In genomic region chr12:49060237-49061156, GRCh38 we compare ENCODE assay signal across 8 cellular contexts. TPM values are rescaled to one million over a fixed set of nuclear protein-coding genes. Genes with fewer than 3 reads are reported as not detected.
DNase-seq lines count a peak whose midpoint lies in the region; ATAC-seq and TF ChIP-seq lines count a peak whose summit lies in the region.

Gene KMT2D, minus strand, starts transcription at chr12:49060794. Its CDS starts 5,470 bp downstream, at chr12:49055324.

- peak within 1 kb of the TSS; percentile 95 for H3K4me2 ChIP-seq in mammary epithelial cell (ENCODE audit: insufficient read depth, low read depth, low read length)
- peak within 1 kb of the TSS; percentile 99 for H3K4me2 ChIP-seq in smooth muscle cell

- H4K20me1 ChIP-seq in mammary epithelial cell (ENCODE audit: insufficient read depth, low read length) (peaks cover 5% of the 10 kb centered on the region), smooth muscle cell (ENCODE audit: low read depth) (peaks cover 41% of the 10 kb centered on the region)

- H3K9me3 ChIP-seq in mammary epithelial cell (replicated peaks; ENCODE audit: insufficient read depth, low read length) (no peaks in the 10 kb centered on the region), smooth muscle cell (replicated peaks; ENCODE audit: low read depth) (no peaks in the 10 kb centered on the region)

- H3K27ac ChIP-seq in mammary epithelial cell (ENCODE audit: insufficient read depth, low read depth, low read length) (peak within 1 kb of the TSS; percentile 82), smooth muscle cell (ENCODE audit: low read depth) (peak within 1 kb of the TSS; percentile 89)

- DNase-seq in GM13976 (ENCODE audit: low spot score) (peak; percentile 94), NCI-H2196 treated with DMSO at 0.1 percent for 48 hours (lab: John Stamatoyannopoulos, UW; ENCODE audit: unreplicated experiment) (peak; percentile 81), mammary epithelial cell (peak; percentile 93), iPS-NIHi7 (ENCODE audit: extremely low spot score) (peak; percentile 95), smooth muscle cell (lab: John Stamatoyannopoulos, UW; ENCODE audit: unreplicated experiment) (peak; percentile 83)

- CTCF ChIA-PET in mammary epithelial cell (lab: Charles Lee; ENCODE audit: low non-redundant PET), result no interaction called here

- TF ChIP-seq CTCF in GM13976 (IDR thresholded peaks at IDR 0.05; ENCODE audit: borderline replicate concordance, control extremely low read depth, extremely low read depth, insufficient read depth, missing control alignments) (no peak), WI38 (IDR thresholded peaks at IDR 0.05; ENCODE audit: low read depth, low read length) (no peak), mammary epithelial cell (conservative IDR thresholded peaks at IDR 0.05 in 1 of 2, IDR thresholded peaks at IDR 0.05 in 1 of 2; ENCODE audit: extremely low read depth in 1 of 2, insufficient read depth in 1 of 2, low read depth in 1 of 2, low read length in 2 of 2) (peak in 1 of 2 donors; percentile 30), smooth muscle cell (IDR thresholded peaks at IDR 0.05; ENCODE audit: borderline replicate concordance, insufficient read depth, poor library complexity, severe bottlenecking) (peak; percentile 25)

- dilution Hi-C loops in mammary epithelial cell (cut with HindIII; ENCODE audit: low sequenced_read_pairs), result loop anchor here (10.0 kb wide), 3 partner anchors 134 to 264 kb away; partner anchors contain the start of gene TROAP

- H3K27me3 ChIP-seq in mammary epithelial cell (ENCODE audit: insufficient read depth, low read length), result no peaks in the 10 kb centered on the region
- no peaks in the 10 kb centered on the region for H3K27me3 ChIP-seq in smooth muscle cell (ENCODE audit: low read depth)

- in situ Hi-C loops in GM13976 (cut with MboI; ENCODE audit: low sequenced_read_pairs, unreplicated experiment) (loop anchor here (10.0 kb wide), 1 partner anchor 174 kb away; no protein-coding TSS in a partner anchor), mammary epithelial cell (cut with MboI; ENCODE audit: low sequenced_read_pairs in 2 of 2) (loop anchor here in 1 of 2 donors (5.0 to 10.0 kb wide), 2 partner anchors 67 to 174 kb away; no protein-coding TSS in a partner anchor)

- ATAC-seq in HG03066 (IDR thresholded peaks at IDR 0.05; ENCODE audit: low read depth, unreplicated experiment) (peak; percentile 50), GM21576 (IDR thresholded peaks at IDR 0.05; ENCODE audit: unreplicated experiment) (no peak)

- WGBS in mammary epithelial cell (ENCODE audit: low coverage, missing lambda C conversion rate), result 0% methylated on average over 8 of the region's 74 CpGs
- 1% methylated on average over 65 of the region's 74 CpGs for WGBS in smooth muscle cell (ENCODE audit: low lambda C conversion rate)

- H3K4me1 ChIP-seq in mammary epithelial cell (ENCODE audit: insufficient read depth, low read length) (peaks cover 24% of the 10 kb centered on the region), smooth muscle cell (ENCODE audit: low read depth) (peaks cover 37% of the 10 kb centered on the region)

- H3K9ac ChIP-seq in mammary epithelial cell (ENCODE audit: insufficient read depth, low read length) (peak within 1 kb of the TSS; percentile 87), smooth muscle cell (ENCODE audit: low read depth) (peak within 1 kb of the TSS; percentile 98)

- H3F3A ChIP-seq in smooth muscle cell (ENCODE audit: low read depth), result no peaks in the 10 kb centered on the region

- H3K4me3 ChIP-seq in WI38 (ENCODE audit: low read depth, low read length) (peak within 1 kb of the TSS; percentile 93), mammary epithelial cell (replicated peaks in 1 of 3; ENCODE audit: insufficient read depth in 1 of 3, low read depth in 2 of 3, low read length in 3 of 3) (peak within 1 kb of the TSS; percentile 87 to 93 (median 89)), smooth muscle cell (peak within 1 kb of the TSS; percentile 87)

- H2AFZ ChIP-seq in mammary epithelial cell (ENCODE audit: low read depth, low read length) (peak within 1 kb of the TSS; percentile 98), smooth muscle cell (ENCODE audit: low read depth) (peak within 1 kb of the TSS; percentile 98)

- peaks cover 64% of the 10 kb centered on the region for H3K79me2 ChIP-seq in mammary epithelial cell (ENCODE audit: insufficient read depth, low read length)
- peaks cover 50% of the 10 kb centered on the region for H3K79me2 ChIP-seq in smooth muscle cell (ENCODE audit: low read depth)

- intact Hi-C loops in mammary epithelial cell (cut with micrococcal nuclease), result loop anchor here (2.0 kb wide), 1 partner anchor 70 kb away; the partner anchor contains the start of gene TUBA1B

- no peaks in the 10 kb centered on the region for H3K36me3 ChIP-seq in mammary epithelial cell (ENCODE audit: insufficient read depth, low read length)
- no peaks in the 10 kb centered on the region for H3K36me3 ChIP-seq in smooth muscle cell (ENCODE audit: low read depth)

- TSS peak; percentile 75 for BruUV-seq in mammary epithelial cell (replicated peaks; lab: Mats Ljungman, UMichigan)

RNA-seq across cellular contexts. Expression of gene KMT2D, which starts in this region (rescaled TPM):
- total RNA-seq in mammary epithelial cell, result 10 to 100 TPM; 30.7 to 78.0 TPM
- polyA plus RNA-seq in mammary epithelial cell, result 8.0 TPM
- 90.4 TPM for polyA minus RNA-seq in mammary epithelial cell
- 22.8 and 25.9 TPM in 2 replicates for total RNA-seq in smooth muscle cell
- 24.6 and 37.2 TPM in 2 replicates for polyA plus RNA-seq in smooth muscle cell
